18 cellular contexts compared by ENCODE assay signal in the genomic region with DNA sequence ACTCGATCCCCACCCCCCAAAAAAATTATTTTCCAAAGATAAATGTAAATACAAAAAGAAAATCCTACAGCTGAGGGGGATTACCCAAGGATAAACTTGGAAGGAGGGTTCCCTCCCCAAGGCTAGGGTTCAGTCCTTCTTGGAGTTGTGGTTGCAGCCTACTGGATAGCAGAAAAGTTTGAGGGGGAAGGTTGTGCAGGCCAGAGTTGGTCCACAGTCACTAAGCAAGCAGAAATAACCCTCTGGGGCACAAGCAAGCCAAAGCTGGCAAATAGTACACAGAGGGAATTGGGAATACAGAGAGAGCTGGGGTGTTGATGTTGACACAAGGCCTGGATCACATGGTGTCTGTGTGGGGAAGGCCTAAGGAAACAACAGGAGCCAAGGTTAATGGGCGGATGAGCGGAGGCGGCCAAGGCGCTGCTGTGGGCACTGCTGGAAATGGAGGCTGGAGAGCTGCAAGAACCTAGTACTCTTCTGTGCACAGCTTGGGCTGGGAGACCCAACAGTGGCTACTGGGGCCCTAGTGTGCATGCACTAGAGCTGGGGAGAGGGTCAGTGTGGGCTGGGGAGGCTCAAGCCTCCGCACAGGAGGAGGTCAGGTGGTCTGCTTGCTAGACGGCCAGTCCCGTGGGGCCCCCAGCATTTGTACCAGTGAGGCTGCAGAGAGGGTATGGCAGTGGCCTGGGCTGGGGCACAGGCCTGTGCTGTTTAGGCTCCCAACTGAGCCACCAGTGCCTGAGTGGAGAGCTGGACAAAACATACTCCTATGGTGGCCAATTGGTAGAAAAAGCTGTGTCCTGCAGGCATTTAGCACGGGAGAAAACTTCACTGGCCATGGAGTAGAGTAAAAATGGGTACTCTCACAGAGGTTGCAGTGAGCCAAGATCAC. TPM values are rescaled to one million over a fixed set of nuclear protein-coding genes. Genes with fewer than 3 reads are reported as not detected.
DNase-seq lines count a peak whose midpoint lies in the region; ATAC-seq, FAIRE-seq and TF ChIP-seq lines count a peak whose summit lies in the region.
"Had no signal": no experiment of that assay in that cellular context is flagged by ENCODE, and none has a peak within 500 bp of the region (broad histone marks: within the 10 kb centered on the region; RNA-seq: fewer than 3 reads in every experiment).

No MANE protein-coding gene starts in this region.

- DNase-seq in HepG2 (ENCODE audit: low spot score) (peak; percentile 90), trophoblast cell (no peak), EL (no peak)
- DNase-seq in stimulated activated CD4-positive, alpha-beta T cell treated with anti-CD3 and anti-CD28 coated beads, Interleukin-4, amount 100 ng/mL, for 1 hour, result no peak
- DNase-seq: CD8-positive, alpha-beta T cell; COR-L47; DMS153; DMS79 treated with DMSO at 0.1 percent for 48 hours; GDM1; IMR-90 had no signal

- H3K79me2 ChIP-seq in HepG2 (ENCODE audit: insufficient read depth, low read length), result no peaks in the 10 kb centered on the region
- no peaks in the 10 kb centered on the region for H3K79me2 ChIP-seq in trophoblast cell (ENCODE audit: control insufficient read depth, insufficient read depth, low read length, poor library complexity)

- intact Hi-C loops in HepG2 (cut with micrococcal nuclease; ENCODE audit: unreplicated experiment), result loop anchor here (1.0 to 2.0 kb wide), 2 partner anchors 33 to 49 kb away; no protein-coding TSS in a partner anchor

- TF ChIP-seq RAD21 in HepG2 (CRISPR knock-in tag; IDR thresholded peaks at IDR 0.05), result no peak

- H3K36me3 ChIP-seq in HEK293 (ENCODE audit: control insufficient read depth in 2 of 2, insufficient read depth in 1 of 2, low read length in 2 of 2) (peaks cover 6 to 21% of the 10 kb centered on the region in 2 experiments), HepG2 (replicated peaks in 1 of 2; ENCODE audit: control insufficient read depth in 1 of 2, insufficient read depth in 2 of 2, low read length in 2 of 2) (peaks cover 1 to 7% of the 10 kb centered on the region in 2 experiments; a peak in 2 of 5 replicates), trophoblast cell (ENCODE audit: control insufficient read depth in 1 of 2, insufficient read depth in 2 of 2, low read length in 2 of 2) (no peaks in the 10 kb centered on the region)

- peak overlapping the region; percentile 70 for H3K4me2 ChIP-seq in HepG2 (ENCODE audit: low read depth, low read length)
- H3K4me2 ChIP-seq in trophoblast cell (ENCODE audit: low read length), result no peak overlapping the region
- H3K4me2 ChIP-seq: A549 had no signal

- 44% methylated on average over 9 of the region's 9 CpGs for WGBS in HepG2 (ENCODE audit: low lambda C conversion rate)
- no CpG with 5 or more reads among the region's 9 CpGs for WGBS in trophoblast cell (ENCODE audit: extremely low coverage, insufficient coverage, insufficient read length)

- peak; percentile 95 for FAIRE-seq in HepG2 (lab: Jason Lieb, UNC)
- FAIRE-seq: D721Med, GM12892, GM19239, H54 had no signal

- POLR2A ChIA-PET in HEK293 (lab: Yijun Ruan, JAX), result interaction anchor here (0.6 kb wide), 2 partner anchors 66 to 177 kb away, joined by 3 to 4 read pairs; no protein-coding TSS in a partner anchor
- POLR2A ChIA-PET in HepG2 (lab: Yijun Ruan, JAX), result interaction anchor here (0.7 to 2.4 kb wide), 9 partner anchors 9 to 373 kb away, joined by 3 to 10 read pairs (median 3); a partner anchor contains a TSS

- no peak overlapping the region for H3K4me3 ChIP-seq in HEK293 (ENCODE audit: low read depth, low read length)
- H3K4me3 ChIP-seq in HepG2 (replicated peaks in 1 of 3; ENCODE audit: insufficient read depth in 1 of 3, low read depth in 2 of 3, low read length in 3 of 3), result peak overlapping the region in 1 of 3 experiments; percentile 20; a peak in 2 of 6 replicates
- no peak overlapping the region for H3K4me3 ChIP-seq in trophoblast cell (ENCODE audit: low read depth, low read length)
- H3K4me3 ChIP-seq: A549 had no signal

- TF ChIP-seq POLR2A in HepG2 (IDR thresholded peaks at IDR 0.05; ENCODE audit: insufficient read depth in 1 of 2, low read depth in 2 of 2, low read length in 2 of 2), result no peak

- TF ChIP-seq EP300 in HepG2 (IDR thresholded peaks at IDR 0.05; ENCODE audit: low read depth in 2 of 2, low read length in 2 of 2) (peak; percentile 24 to 69; a peak in 1 of 4 replicates), HepG2 (CRISPR knock-in tag; IDR thresholded peaks at IDR 0.05; ENCODE audit: borderline replicate concordance) (peak; percentile 50; the same call in 1 of the 2 replicates)

- H3K4me1 ChIP-seq in HEK293 (ENCODE audit: control insufficient read depth, insufficient read depth, low read length) (no peaks in the 10 kb centered on the region), HepG2 (ENCODE audit: insufficient read depth, low read length) (peaks cover 34% of the 10 kb centered on the region), trophoblast cell (ENCODE audit: control insufficient read depth in 1 of 2, insufficient read depth in 2 of 2, low read length in 2 of 2) (no peaks in the 10 kb centered on the region)

- H3K9ac ChIP-seq in HepG2 (ENCODE audit: insufficient read depth, low read depth, low read length) (peak overlapping the region; percentile 11; the same call in 1 of the 2 replicates), trophoblast cell (ENCODE audit: low read length) (peak overlapping the region; percentile 28)

- no peak for TF ChIP-seq CTCF in HEK293 (tag by site-specific recombination; IDR thresholded peaks at IDR 0.05)
- TF ChIP-seq CTCF in VCaP (conservative IDR thresholded peaks at IDR 0.05), result no peak
- peak; percentile 31 for TF ChIP-seq CTCF in HepG2 (CRISPR knock-in tag; IDR thresholded peaks at IDR 0.05)

- no TSS peak for BruUV-seq in HepG2 (replicated peaks; lab: Mats Ljungman, UMichigan)

- H4K91ac ChIP-seq in trophoblast cell (ENCODE audit: low read depth, low read length), result no peak overlapping the region

- H4K12ac ChIP-seq in trophoblast cell (ENCODE audit: low read depth, low read length), result no peak overlapping the region

- H3K18ac ChIP-seq in trophoblast cell (ENCODE audit: low read length), result no peak overlapping the region

- no peak overlapping the region for H2AFZ ChIP-seq in HepG2 (ENCODE audit: low read length)
- H2AFZ ChIP-seq in trophoblast cell (ENCODE audit: insufficient read depth, low read length, poor library complexity), result no peak overlapping the region

- H3K27me3 ChIP-seq in HepG2 (ENCODE audit: control insufficient read depth in 1 of 2, insufficient read depth in 2 of 2, low read length in 2 of 2) (no peaks in the 10 kb centered on the region; a peak in 1 of 5 replicates), trophoblast cell (ENCODE audit: insufficient read depth, low read length) (no peaks in the 10 kb centered on the region)

- no peak overlapping the region for H2BK5ac ChIP-seq in trophoblast cell (ENCODE audit: low read depth, low read length, poor library complexity)

- H3K27ac ChIP-seq in HEK293 (ENCODE audit: extremely low read depth, low read depth, low read length) (no peak overlapping the region), VCaP (peak overlapping the region; percentile 55), HepG2 (ENCODE audit: extremely low read length, insufficient read depth, low read length) (peak overlapping the region; percentile 54), trophoblast cell (ENCODE audit: low read depth, low read length) (no peak overlapping the region)
- H3K27ac ChIP-seq: A549 had no signal

- H4K20me1 ChIP-seq in HepG2 (ENCODE audit: insufficient read depth, low read length), result no peaks in the 10 kb centered on the region

- no peaks in the 10 kb centered on the region for H3K79me1 ChIP-seq in trophoblast cell (ENCODE audit: low read length)

- H4K8ac ChIP-seq in trophoblast cell (ENCODE audit: low read depth, low read length), result no peak overlapping the region

- ATAC-seq in HepG2 (peak; percentile 95), HG03469 (IDR thresholded peaks at IDR 0.05; ENCODE audit: unreplicated experiment) (no peak)
- ATAC-seq: CD8-positive, alpha-beta T cell had no signal

- H3K9me3 ChIP-seq in HEK293 (ENCODE audit: control insufficient read depth, insufficient read depth, low read depth, low read length) (no peaks in the 10 kb centered on the region), HepG2 (ENCODE audit: low read length) (no peaks in the 10 kb centered on the region; the same call in 1 of the 2 replicates), trophoblast cell (ENCODE audit: insufficient read depth, low read depth, low read length) (no peaks in the 10 kb centered on the region)
- H3K9me3 ChIP-seq: A549 had no signal

- no peak overlapping the region for H3K14ac ChIP-seq in trophoblast cell (ENCODE audit: low read length)

- in situ Hi-C loops in HepG2 (cut with HindIII; ENCODE audit: extremely low pct_ligation_motif_present, low pct_unique_long_range_greater_than_20kb), result no loop called here

- H2BK12ac ChIP-seq in trophoblast cell (ENCODE audit: low read length), result no peak overlapping the region

- no peak overlapping the region for H2AK5ac ChIP-seq in trophoblast cell (ENCODE audit: low read length)

- H3K23ac ChIP-seq in trophoblast cell (ENCODE audit: low read length), result no peak overlapping the region

- CTCF ChIA-PET in HEK293 (lab: Yijun Ruan, JAX) (interaction anchor here (0.7 to 2.1 kb wide), 8 partner anchors 16 to 268 kb away, joined by 3 to 7 read pairs (median 5); no protein-coding TSS in a partner anchor), HepG2 (lab: Yijun Ruan, JAX; ENCODE audit: low intra/inter-chr PET ratio, low total read pairs) (no interaction called here)

- no peak overlapping the region for H2BK120ac ChIP-seq in trophoblast cell (ENCODE audit: insufficient read depth, low read length, poor library complexity)

- no peak overlapping the region for H3K4ac ChIP-seq in trophoblast cell (ENCODE audit: low read depth, low read length)

RNA-seq across cellular contexts. Expression of a gene that starts 5.5 kb away (rescaled TPM):
- total RNA-seq in HepG2 (2016; rRNA removed; fragmentation: Illumina TruSeq; extraction: Trizol), result 778 and 844 TPM in 2 replicates
- total RNA-seq in HepG2 (2016; cell fraction: cytosol; rRNA removed; fragmentation: Illumina TruSeq; extraction: Trizol; ENCODE audit: low read depth), result 240 and 247 TPM in 2 replicates
- 807 and 874 TPM in 2 replicates for total RNA-seq in HepG2 (2016; cell fraction: insoluble cytoplasmic fraction; rRNA removed; fragmentation: Illumina TruSeq; extraction: Trizol)
- total RNA-seq in HepG2 (2016; cell fraction: membrane; rRNA removed; fragmentation: Illumina TruSeq; extraction: Trizol), result 271 and 293 TPM in 2 replicates
- 288 and 319 TPM in 2 replicates for total RNA-seq in HepG2 (2016; cell fraction: nucleus; rRNA removed; fragmentation: Illumina TruSeq; extraction: Trizol)
- 473 and 489 TPM in 2 replicates for polyA plus RNA-seq in HepG2 (2011; rRNA removed)
- polyA plus RNA-seq in HepG2 (2011; cell fraction: cytosol; rRNA removed), result 454 and 565 TPM in 2 replicates
- polyA plus RNA-seq in HepG2 (2011; cell fraction: nucleus; rRNA removed), result 241 and 254 TPM in 2 replicates
- 287 and 337 TPM in 2 replicates for polyA plus RNA-seq in HepG2 (2012)
- 214 and 218 TPM in 2 replicates for polyA plus RNA-seq in HepG2 (2016; cell fraction: cytosol; fragmentation: Illumina TruSeq; extraction: Trizol; ENCODE audit: low read depth)
- 583 and 611 TPM in 2 replicates for polyA plus RNA-seq in HepG2 (2016; cell fraction: insoluble cytoplasmic fraction; fragmentation: Illumina TruSeq; extraction: Trizol; ENCODE audit: low read depth)
- polyA plus RNA-seq in HepG2 (2016; cell fraction: membrane; fragmentation: Illumina TruSeq; extraction: Trizol; ENCODE audit: low read depth), result 190 and 196 TPM in 2 replicates
- 401 and 413 TPM in 2 replicates for polyA plus RNA-seq in HepG2 (2016; cell fraction: nucleus; fragmentation: Illumina TruSeq; extraction: Trizol; ENCODE audit: insufficient read depth, low read depth)
- 137 and 221 TPM in 2 replicates for polyA minus RNA-seq in HepG2 (2011; rRNA and poly(A)+ RNA removed; ENCODE audit: low replicate concordance)
- 125 and 146 TPM in 2 replicates for polyA minus RNA-seq in HepG2 (2011; cell fraction: cytosol; rRNA and poly(A)+ RNA removed)
- polyA minus RNA-seq in HepG2 (2011; cell fraction: nucleus; rRNA and poly(A)+ RNA removed), result 61.2 and 82.5 TPM in 2 replicates
- 239 and 247 TPM in 2 replicates for polyA plus RNA-seq in trophoblast cell (2013)

RNA-seq across cellular contexts. Expression of a gene that starts 32.6 kb away (rescaled TPM):
- 22.1 and 28.8 TPM in 2 replicates for total RNA-seq in HepG2 (2016; rRNA removed; fragmentation: Illumina TruSeq; extraction: Trizol)
- 4.5 and 6.2 TPM in 2 replicates for total RNA-seq in HepG2 (2016; cell fraction: cytosol; rRNA removed; fragmentation: Illumina TruSeq; extraction: Trizol; ENCODE audit: low read depth)
- total RNA-seq in HepG2 (2016; cell fraction: insoluble cytoplasmic fraction; rRNA removed; fragmentation: Illumina TruSeq; extraction: Trizol), result 22.4 and 26.5 TPM in 2 replicates
- 15.3 and 17.5 TPM in 2 replicates for total RNA-seq in HepG2 (2016; cell fraction: membrane; rRNA removed; fragmentation: Illumina TruSeq; extraction: Trizol)
- total RNA-seq in HepG2 (2016; cell fraction: nucleus; rRNA removed; fragmentation: Illumina TruSeq; extraction: Trizol), result 21.9 and 23.7 TPM in 2 replicates
- 16.4 and 17.0 TPM in 2 replicates for polyA plus RNA-seq in HepG2 (2011; rRNA removed)
- polyA plus RNA-seq in HepG2 (2011; cell fraction: cytosol; rRNA removed), result 8.7 and 11.5 TPM in 2 replicates
- 27.9 and 31.1 TPM in 2 replicates for polyA plus RNA-seq in HepG2 (2011; cell fraction: nucleus; rRNA removed)
- polyA plus RNA-seq in HepG2 (2012), result 13.6 and 14.9 TPM in 2 replicates
- 2.1 and 3.0 TPM in 2 replicates for polyA plus RNA-seq in HepG2 (2016; cell fraction: cytosol; fragmentation: Illumina TruSeq; extraction: Trizol; ENCODE audit: low read depth)
- polyA plus RNA-seq in HepG2 (2016; cell fraction: insoluble cytoplasmic fraction; fragmentation: Illumina TruSeq; extraction: Trizol; ENCODE audit: low read depth), result 18.9 and 19.0 TPM in 2 replicates
- polyA plus RNA-seq in HepG2 (2016; cell fraction: membrane; fragmentation: Illumina TruSeq; extraction: Trizol; ENCODE audit: low read depth), result 4.9 and 6.7 TPM in 2 replicates
- 40.2 and 44.5 TPM in 2 replicates for polyA plus RNA-seq in HepG2 (2016; cell fraction: nucleus; fragmentation: Illumina TruSeq; extraction: Trizol; ENCODE audit: insufficient read depth, low read depth)
- polyA minus RNA-seq in HepG2 (2011; rRNA and poly(A)+ RNA removed; ENCODE audit: low replicate concordance), result 8.3 and 15.8 TPM in 2 replicates
- polyA minus RNA-seq in HepG2 (2011; cell fraction: cytosol; rRNA and poly(A)+ RNA removed), result 10.1 and 14.8 TPM in 2 replicates
- polyA minus RNA-seq in HepG2 (2011; cell fraction: nucleus; rRNA and poly(A)+ RNA removed), result 21.9 and 37.8 TPM in 2 replicates
- 3.2 and 3.3 TPM in 2 replicates for polyA plus RNA-seq in trophoblast cell (2013)

Comparison
In these comparisons a context has a peak if more than half of its experiments do, and no peak if none do; other contexts are left out.
1. H3K27ac ChIP-seq: peak in VCaP (single experiment) and HepG2 (single experiment); none in HEK293 (single experiment) and trophoblast cell (single experiment).